In genomic region chr6:90286884-90287488, GRCh38 we compare ENCODE assay signal across 8 cellular contexts. TPM values are rescaled to one million over a fixed set of nuclear protein-coding genes. Genes with fewer than 3 reads are reported as not detected.
DNase-seq lines count a peak whose midpoint lies in the region; ATAC-seq and TF ChIP-seq lines count a peak whose summit lies in the region.

No MANE protein-coding gene starts in this region.

- peak; percentile 18 for ATAC-seq in activated CD8-positive, alpha-beta memory T cell treated with anti-CD3 and anti-CD28 coated beads, Interleukin-2, amount 10 ng/mL, durations not matched to agents 7 days and 5 days

- CTCF ChIA-PET in activated CD8-positive, alpha-beta memory T cell treated with anti-CD3 and anti-CD28 coated beads, Interleukin-2, amount 10 ng/mL, durations not matched to agents 7 days and 5 days (lab: Charles Lee) = interaction anchor here (0.6 to 15.2 kb wide), 18 partner anchors 9 to 347 kb away, joined by 3 to 258 read pairs (median 4); no protein-coding TSS in a partner anchor

- H3K27ac Mint-ChIP-seq in activated CD8-positive, alpha-beta memory T cell treated with anti-CD3 and anti-CD28 coated beads, Interleukin-2, amount 10 ng/mL, durations not matched to agents 7 days and 5 days = peak overlapping the region; percentile 93

- peaks cover 19% of the 10 kb centered on the region for H3K36me3 Mint-ChIP-seq in activated CD8-positive, alpha-beta memory T cell treated with anti-CD3 and anti-CD28 coated beads, Interleukin-2, amount 10 ng/mL, durations not matched to agents 7 days and 5 days

- DNase-seq in NCI-H82 (lab: John Stamatoyannopoulos, UW) = peak; percentile 73
- DNase-seq in NCI-H82 treated with DMSO at 0.1 percent for 48 hours (lab: John Stamatoyannopoulos, UW; ENCODE audit: unreplicated experiment) = no peak
- peak; percentile 34 for DNase-seq in NCI-H460 (ENCODE audit: extremely low read depth, low read depth)
- DNase-seq in activated CD8-positive, alpha-beta memory T cell treated with anti-CD3 and anti-CD28 coated beads, Interleukin-2, amount 10 ng/mL, durations not matched to agents 7 days and 5 days = peak; percentile 82
- peak in 1 of 2 donors; percentile 43 for DNase-seq in foreskin fibroblast
- peak; percentile 62 to 86 (median 69) for DNase-seq in stimulated activated CD4-positive, alpha-beta T cell treated with anti-CD3 and anti-CD28 coated beads, Interleukin-12 subunit alpha, Interleukin-12 subunit beta, amount 100 ng/mL, for 48 hours (ENCODE audit: low read depth in 2 of 3, low spot score in 1 of 3)
- no peak for DNase-seq in AG08396 (ENCODE audit: low spot score)
- no peak for DNase-seq in HuH-7.5 (ENCODE audit: low spot score)

- H3K27me3 Mint-ChIP-seq in activated CD8-positive, alpha-beta memory T cell treated with anti-CD3 and anti-CD28 coated beads, Interleukin-2, amount 10 ng/mL, durations not matched to agents 7 days and 5 days = peaks cover 10% of the 10 kb centered on the region

- H3K4me3 Mint-ChIP-seq in activated CD8-positive, alpha-beta memory T cell treated with anti-CD3 and anti-CD28 coated beads, Interleukin-2, amount 10 ng/mL, durations not matched to agents 7 days and 5 days = no peak overlapping the region

- H3K4me1 Mint-ChIP-seq in activated CD8-positive, alpha-beta memory T cell treated with anti-CD3 and anti-CD28 coated beads, Interleukin-2, amount 10 ng/mL, durations not matched to agents 7 days and 5 days = peaks cover 57% of the 10 kb centered on the region

- no peak overlapping the region for H3K4me3 ChIP-seq in foreskin fibroblast (ENCODE audit: low read depth in 1 of 2, low read length in 2 of 2)

- TF ChIP-seq CTCF in foreskin fibroblast (IDR thresholded peaks at IDR 0.05; ENCODE audit: low read depth, low read length) = peak; percentile 48

- no peaks in the 10 kb centered on the region for H3K9me3 Mint-ChIP-seq in activated CD8-positive, alpha-beta memory T cell treated with anti-CD3 and anti-CD28 coated beads, Interleukin-2, amount 10 ng/mL, durations not matched to agents 7 days and 5 days (ENCODE audit: low read depth)

RNA-seq across cellular contexts. Expression of gene BACH2, which starts 9.7 kb away (rescaled TPM):
- 0.14 and 0.15 TPM in 2 replicates for total RNA-seq in NCI-H460 (2014; rRNA removed; shearing (Covaris generic))
- polyA plus RNA-seq in NCI-H460 (2014; cell fraction: nucleus; rRNA removed) = 0.21 and 0.41 TPM in 2 replicates
- total RNA-seq in activated CD8-positive, alpha-beta memory T cell treated with anti-CD3 and anti-CD28 coated beads, Interleukin-2, amount 10 ng/mL, durations not matched to agents 7 days and 5 days = 10 to 100 TPM; 21.5 to 22.6 TPM

Comparison
In these comparisons a context has a peak if more than half of its experiments do, and no peak if none do; other contexts are left out.
1. DNase-seq: peak in NCI-H82 (single experiment), NCI-H460 (single experiment), activated CD8-positive, alpha-beta memory T cell treated with anti-CD3 and anti-CD28 coated beads, Interleukin-2, amount 10 ng/mL, durations not matched to agents 7 days and 5 days (single experiment) and stimulated activated CD4-positive, alpha-beta T cell treated with anti-CD3 and anti-CD28 coated beads, Interleukin-12 subunit alpha, Interleukin-12 subunit beta, amount 100 ng/mL, for 48 hours (3 of 3); none in NCI-H82 treated with DMSO at 0.1 percent for 48 hours (single experiment), AG08396 (single experiment) and HuH-7.5 (single experiment).
2. RNA of gene BACH2, which starts 9.7 kb away (total RNA-seq): 21.5 to 22.6 TPM in activated CD8-positive, alpha-beta memory T cell treated with anti-CD3 and anti-CD28 coated beads, Interleukin-2, amount 10 ng/mL, durations not matched to agents 7 days and 5 days; 0.14 to 0.15 TPM in NCI-H460; every median in the first group is over 10 times any median in the second.